In the genomic region with DNA sequence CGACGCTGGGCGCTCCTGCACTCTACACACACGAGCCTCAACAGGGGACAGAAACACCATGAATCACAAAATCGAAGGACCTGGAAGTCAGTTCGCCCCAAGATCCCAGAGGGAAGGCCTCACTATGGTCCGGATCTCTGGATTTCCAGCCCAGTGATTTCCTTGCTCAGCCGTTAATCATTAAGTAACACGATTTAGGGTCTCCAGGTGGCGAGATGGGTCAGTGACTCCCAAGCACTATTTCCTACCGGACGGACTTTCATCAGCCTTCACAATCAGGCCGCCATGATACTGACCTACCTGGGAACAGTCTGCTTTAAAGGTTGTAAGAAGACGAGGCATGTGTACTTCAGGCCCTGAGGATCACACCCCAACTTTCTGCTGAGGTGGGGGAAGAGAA, we compare ENCODE assay signal across 16 cellular contexts.
DNase-seq lines count a peak whose midpoint lies in the region; ATAC-seq, FAIRE-seq and TF ChIP-seq lines count a peak whose summit lies in the region.
"Had no signal": no experiment of that assay in that cellular context is flagged by ENCODE, and none has a peak within 500 bp of the region (broad histone marks: within the 10 kb centered on the region; RNA-seq: fewer than 3 reads in every experiment).

No MANE protein-coding gene starts in this region.

- in situ Hi-C loops in transverse colon (cut with MboI; ENCODE audit: low pct_ligation_motif_present in 1 of 4, low pct_unique_long_range_greater_than_20kb in 1 of 4, low sequenced_read_pairs in 3 of 4) = no loop called here

- POLR2A ChIA-PET in OCI-LY7 (lab: Charles Lee) = no interaction called here

- no peak for FAIRE-seq in HTR-8/SVneo (lab: Jason Lieb, UNC)
- FAIRE-seq: GM12878, GM18507, HepG2 had no signal

- peaks cover 20% of the 10 kb centered on the region for H3K4me1 Mint-ChIP-seq in GM23338
- H3K4me1 Mint-ChIP-seq in chondrocyte (ENCODE audit: low read depth) = peaks cover 32% of the 10 kb centered on the region

- H3K27ac ChIP-seq in GM23338 (ENCODE audit: low read depth) (no peak overlapping the region), mucosa of rectum (ENCODE audit: low read depth in 2 of 2, low read length in 2 of 2) (peak overlapping the region; percentile 49 to 55), transverse colon (peak overlapping the region; percentile 35 to 80 (median 78)), OCI-LY7 (ENCODE audit: low read depth, low read length, poor library complexity, severe bottlenecking) (no peak overlapping the region)
- H3K27ac ChIP-seq: BLaER1 treated with 17β-estradiol and CSF1 and Interleukin-3, amounts not matched to agents 10 nM and 100 nM had no signal

- no TSS peak for BruUV-seq in OCI-LY7 (replicated peaks; lab: Mats Ljungman, UMichigan)

- H2AFZ ChIP-seq in GM23338 (no peak overlapping the region), OCI-LY7 (ENCODE audit: low read length) (no peak overlapping the region)

- H3K4me3 Mint-ChIP-seq in GM23338 = no peak overlapping the region
- no peak overlapping the region for H3K4me3 Mint-ChIP-seq in chondrocyte (ENCODE audit: unreplicated experiment)
- H3K4me3 Mint-ChIP-seq: CD4-positive, alpha-beta T cell had no signal

- H3K9me3 Mint-ChIP-seq in GM23338 = no peaks in the 10 kb centered on the region
- H3K9me3 Mint-ChIP-seq in chondrocyte (ENCODE audit: low read depth) = no peaks in the 10 kb centered on the region
- H3K9me3 Mint-ChIP-seq: CD4-positive, alpha-beta T cell; H9 had no signal

- H3K9me3 ChIP-seq in mucosa of rectum (ENCODE audit: control insufficient read depth in 2 of 2, low read length in 2 of 2) (no peaks in the 10 kb centered on the region), transverse colon (no peaks in the 10 kb centered on the region), OCI-LY7 (ENCODE audit: low read length) (no peaks in the 10 kb centered on the region)
- H3K9me3 ChIP-seq: BLaER1 treated with 17β-estradiol and CSF1 and Interleukin-3, amounts not matched to agents 10 nM and 100 nM had no signal

- H3K4me2 ChIP-seq in GM23338 (no peak overlapping the region), OCI-LY7 (ENCODE audit: low read length) (no peak overlapping the region)
- H3K4me2 ChIP-seq: BLaER1 treated with 17β-estradiol and CSF1 and Interleukin-3, amounts not matched to agents 10 nM and 100 nM had no signal

- H3K27ac Mint-ChIP-seq in GM23338 = peak overlapping the region; percentile 5; the same call in 1 of the 2 replicates
- H3K27ac Mint-ChIP-seq in chondrocyte (ENCODE audit: unreplicated experiment) = peak overlapping the region; percentile 47
- H3K27ac Mint-ChIP-seq: CD4-positive, alpha-beta T cell had no signal

- intact Hi-C loops in transverse colon (cut with DNase I; ENCODE audit: low total_unique reads) (no loop called here), OCI-LY7 (cut with micrococcal nuclease; ENCODE audit: unreplicated experiment) (no loop called here)

- H4K20me1 ChIP-seq in GM23338 (replicated peaks; ENCODE audit: insufficient read depth) (no peaks in the 10 kb centered on the region; the same call in none of the 2 replicates), OCI-LY7 (ENCODE audit: insufficient read depth, low read length) (no peaks in the 10 kb centered on the region)

- H3K4me3 ChIP-seq in GM23338 (no peak overlapping the region), mucosa of rectum (ENCODE audit: low read length in 2 of 2) (peak overlapping the region in 1 of 2 donors; percentile 11), transverse colon (no peak overlapping the region), OCI-LY7 (ENCODE audit: low read depth, low read length, poor library complexity, severe bottlenecking) (no peak overlapping the region)
- H3K4me3 ChIP-seq: BLaER1 treated with 17β-estradiol and CSF1 and Interleukin-3, amounts not matched to agents 10 nM and 100 nM; GM12878 had no signal

- no peak for TF ChIP-seq CTCF in GM23338 (conservative IDR thresholded peaks at IDR 0.05; ENCODE audit: low read depth in 2 of 2)
- no peak for TF ChIP-seq CTCF in chondrocyte (IDR thresholded peaks at IDR 0.05)
- TF ChIP-seq CTCF in transverse colon (IDR thresholded peaks at IDR 0.05) = no peak
- no peak for TF ChIP-seq CTCF in OCI-LY7 (conservative IDR thresholded peaks at IDR 0.05; ENCODE audit: low read length)

- DNase-seq in GM23338 (ENCODE audit: low spot score) (no peak), chondrocyte (ENCODE audit: low spot score) (no peak), transverse colon (no peak), OCI-LY7 (ENCODE audit: low spot score) (no peak), HTR-8/SVneo (ENCODE audit: insufficient read length, low spot score) (no peak)
- DNase-seq in effector CD8-positive, alpha-beta T cell (lab: John Stamatoyannopoulos, UW) = no peak
- DNase-seq: 8988T; CD4-positive, alpha-beta T cell; DMS79; GOT3; H9 had no signal

- H3K27me3 ChIP-seq in GM23338 (ENCODE audit: insufficient read depth) (no peaks in the 10 kb centered on the region), mucosa of rectum (ENCODE audit: control insufficient read depth in 2 of 2, insufficient read depth in 2 of 2, low read length in 2 of 2) (no peaks in the 10 kb centered on the region), transverse colon (no peaks in the 10 kb centered on the region)
- H3K27me3 ChIP-seq: BLaER1 treated with 17β-estradiol and CSF1 and Interleukin-3, amounts not matched to agents 10 nM and 100 nM had no signal

- H3K36me3 Mint-ChIP-seq in GM23338 (ENCODE audit: low read depth) (peaks cover 28% of the 10 kb centered on the region), chondrocyte (ENCODE audit: low read depth) (peaks cover 28% of the 10 kb centered on the region)

- no peaks in the 10 kb centered on the region for H3K9me2 ChIP-seq in GM23338 (ENCODE audit: insufficient read depth)
- no peaks in the 10 kb centered on the region for H3K9me2 ChIP-seq in OCI-LY7 (ENCODE audit: insufficient read depth, low read length)

- no peak for ATAC-seq in GM23338
- ATAC-seq: GM12878, HepG2 had no signal

- peaks cover 42% of the 10 kb centered on the region for H3K79me2 ChIP-seq in GM23338 (replicated peaks; ENCODE audit: insufficient read depth)
- H3K79me2 ChIP-seq in OCI-LY7 (ENCODE audit: insufficient read depth, low read depth, low read length) = no peaks in the 10 kb centered on the region

- CTCF ChIA-PET in OCI-LY7 (lab: Charles Lee; ENCODE audit: unreplicated experiment) = no interaction called here

- H3K9ac ChIP-seq in mucosa of rectum (ENCODE audit: low read depth in 1 of 2, low read length in 2 of 2) = peak overlapping the region in 1 of 2 donors; percentile 42
- H3K9ac ChIP-seq: BLaER1 treated with 17β-estradiol and CSF1 and Interleukin-3, amounts not matched to agents 10 nM and 100 nM had no signal

- 70 to 73% methylated on average over 2 to 14 of the region's 14 CpGs for WGBS in transverse colon (ENCODE audit: low coverage in 1 of 2), 2 donors

- no peaks in the 10 kb centered on the region for H3F3A ChIP-seq in GM23338 (replicated peaks; ENCODE audit: low read depth)

- peaks cover 2% of the 10 kb centered on the region for H3K27me3 Mint-ChIP-seq in GM23338 (ENCODE audit: insufficient read depth, low read depth, poor library complexity)
- no peaks in the 10 kb centered on the region for H3K27me3 Mint-ChIP-seq in chondrocyte (ENCODE audit: low read depth)
- H3K27me3 Mint-ChIP-seq: CD4-positive, alpha-beta T cell had no signal

- no peak for TF ChIP-seq EP300 in transverse colon (IDR thresholded peaks at IDR 0.05; ENCODE audit: low read depth)

- TF ChIP-seq POLR2A in transverse colon (IDR thresholded peaks at IDR 0.05) = no peak

- peaks cover 3% of the 10 kb centered on the region; the same call in 1 of the 2 replicates for H3K36me3 ChIP-seq in GM23338 (ENCODE audit: insufficient read depth)
- peaks cover 18 to 20% of the 10 kb centered on the region in 2 donors for H3K36me3 ChIP-seq in mucosa of rectum (ENCODE audit: control insufficient read depth in 2 of 2, insufficient read depth in 2 of 2, low read length in 2 of 2)
- no peaks in the 10 kb centered on the region for H3K36me3 ChIP-seq in transverse colon
- H3K36me3 ChIP-seq in OCI-LY7 (ENCODE audit: insufficient read depth, low read length) = no peaks in the 10 kb centered on the region

- H3K4me1 ChIP-seq in GM23338 (ENCODE audit: insufficient read depth) = peaks cover 10% of the 10 kb centered on the region
- H3K4me1 ChIP-seq in mucosa of rectum (ENCODE audit: control insufficient read depth in 2 of 2, insufficient read depth in 2 of 2, low read length in 2 of 2) = peaks cover 14 to 29% of the 10 kb centered on the region in 2 donors
- H3K4me1 ChIP-seq in transverse colon = peaks cover 3 to 46% (median 31%) of the 10 kb centered on the region in 4 donors
- no peaks in the 10 kb centered on the region for H3K4me1 ChIP-seq in OCI-LY7 (ENCODE audit: insufficient read depth, low read length, poor library complexity, severe bottlenecking)
- H3K4me1 ChIP-seq: BLaER1 treated with 17β-estradiol and CSF1 and Interleukin-3, amounts not matched to agents 10 nM and 100 nM had no signal

TF ChIP-seq in GM23338, 12 proteins besides CTCF, POLR2A, EP300 and RAD21 (continues in another document):
- TF ChIP-seq EZH2phosphoT487 (IDR thresholded peaks at IDR 0.05; ENCODE audit: unreplicated experiment) (no peak), ZNF114 (CRISPR knock-in tag; IDR thresholded peaks at IDR 0.05) (no peak), JUNB (IDR thresholded peaks at IDR 0.05; ENCODE audit: unreplicated experiment) (no peak), REST (IDR thresholded peaks at IDR 0.05; ENCODE audit: unreplicated experiment) (no peak)

Comparison
In these comparisons a context has a peak if more than half of its experiments do, and no peak if none do; other contexts are left out.
1. H3K27ac ChIP-seq: peak in mucosa of rectum (2 of 2) and transverse colon (4 of 4); none in GM23338 (single experiment) and OCI-LY7 (single experiment).